Comparison of ENCODE assay signal across 1 cellular context in the genomic region with DNA sequence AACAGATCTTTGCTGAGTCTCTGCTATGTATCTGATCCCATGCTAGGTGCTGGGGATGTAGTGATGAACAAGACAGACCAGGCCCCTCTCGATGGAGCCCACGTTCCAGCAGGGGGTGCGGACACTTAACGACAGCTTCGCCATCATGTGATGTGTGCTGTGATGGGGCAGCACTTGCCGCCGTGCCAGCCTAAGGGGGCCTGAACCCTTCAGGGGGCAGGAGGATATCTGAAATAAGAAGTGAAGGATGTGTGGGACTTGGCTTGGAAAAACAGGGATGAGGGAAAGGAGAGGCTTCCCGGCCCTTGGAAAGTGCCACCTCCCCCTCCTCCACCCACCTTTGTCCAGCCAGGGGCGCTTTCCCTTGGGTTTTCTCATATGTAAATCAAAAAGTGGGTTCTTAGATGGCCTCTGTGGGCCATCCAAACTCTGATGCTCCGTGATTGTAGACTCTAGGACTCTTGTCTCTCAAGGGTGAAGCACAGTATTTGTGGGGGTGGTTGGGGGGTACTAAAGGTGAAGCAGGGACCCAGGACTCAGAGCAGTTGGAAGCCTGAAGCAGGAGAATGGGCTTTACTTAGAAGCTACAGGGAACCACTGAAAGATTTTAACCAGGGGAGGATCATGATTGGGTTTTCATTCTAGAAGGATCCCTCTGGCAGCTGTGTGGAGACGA.
TF ChIP-seq lines count a peak whose summit lies in the region.

No MANE protein-coding gene starts in this region.

TF ChIP-seq in GM23338, 12 proteins besides CTCF, POLR2A, EP300 and RAD21:
- TF ChIP-seq EZH2phosphoT487 (IDR thresholded peaks at IDR 0.05; ENCODE audit: unreplicated experiment) (no peak), POLR2AphosphoS5 (IDR thresholded peaks at IDR 0.05; ENCODE audit: low read depth) (no peak)
